16 cellular contexts compared by ENCODE assay signal in the genomic region with DNA sequence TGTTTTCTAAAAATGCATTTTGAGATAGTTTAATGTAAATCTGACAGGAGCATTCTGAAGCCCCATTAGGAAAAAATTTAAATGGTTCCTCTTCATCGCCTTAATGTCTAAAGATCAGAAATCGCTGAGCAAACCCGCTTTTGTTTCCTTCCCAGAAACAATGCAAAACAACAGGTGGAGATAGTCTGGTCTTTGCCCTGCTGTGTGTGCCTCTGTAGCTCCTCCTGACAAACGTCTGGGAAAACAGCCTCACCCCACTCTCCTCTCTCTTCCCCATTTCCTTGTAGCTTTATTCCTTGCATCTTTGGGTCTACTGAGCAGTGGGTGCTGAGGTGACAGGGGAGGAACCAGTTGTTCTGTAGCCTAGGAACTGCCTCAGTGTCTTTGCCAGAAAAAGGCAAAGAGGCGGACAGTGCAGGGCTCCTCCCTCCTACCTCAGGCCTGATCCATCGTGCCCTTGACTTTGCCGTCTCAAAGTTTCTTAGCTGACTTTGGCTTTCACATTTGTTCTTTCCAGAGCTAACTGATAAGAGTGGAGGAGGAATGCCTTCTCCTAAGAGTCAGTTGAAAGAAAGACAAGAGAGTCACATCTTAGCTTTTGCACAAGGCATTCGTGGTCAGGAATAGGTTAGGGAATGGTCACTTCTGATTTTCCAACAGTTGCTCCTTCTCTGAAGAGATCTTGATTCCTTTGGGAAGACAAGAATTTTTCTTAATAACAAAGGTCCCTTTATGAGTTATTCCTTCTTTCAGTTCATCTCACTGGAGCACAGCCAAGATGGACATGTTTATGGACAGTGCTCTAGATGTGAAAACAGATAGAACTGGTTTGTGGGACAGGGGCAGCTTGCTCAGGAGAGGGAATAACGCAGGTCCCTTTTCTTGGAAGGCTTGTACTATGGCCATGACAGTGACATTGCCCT. TPM values are rescaled to one million over a fixed set of nuclear protein-coding genes. Genes with fewer than 3 reads are reported as not detected.
DNase-seq lines count a peak whose midpoint lies in the region; TF ChIP-seq lines count a peak whose summit lies in the region.
"Had no signal": no experiment of that assay in that cellular context is flagged by ENCODE, and none has a peak within 500 bp of the region (broad histone marks: within the 10 kb centered on the region; RNA-seq: fewer than 3 reads in every experiment).

No MANE protein-coding gene starts in this region.

- H3K4me2 ChIP-seq in DOHH2 (ENCODE audit: low read length), result peak overlapping the region; percentile 89
- peak overlapping the region; percentile 10 for H3K4me2 ChIP-seq in neural progenitor cell

- H3K4me1 Mint-ChIP-seq in neural progenitor cell, result peaks cover 11% of the 10 kb centered on the region

- H3K27me3 ChIP-seq in DOHH2 (ENCODE audit: control insufficient read depth, low read length) (no peaks in the 10 kb centered on the region), Peyer's patch (no peaks in the 10 kb centered on the region), neural progenitor cell (no peaks in the 10 kb centered on the region)

- H2AFZ ChIP-seq in neural progenitor cell (replicated peaks), result no peak overlapping the region
- H2AFZ ChIP-seq: GM23248 had no signal

- no peaks in the 10 kb centered on the region for H3K27me3 Mint-ChIP-seq in neural progenitor cell (ENCODE audit: insufficient read depth, low read depth)
- H3K27me3 Mint-ChIP-seq: stimulated activated naive CD8-positive, alpha-beta T cell treated with anti-CD3 and anti-CD28 coated beads, Interleukin-15, Interleukin-2, amounts not matched to agents 100 ng/mL and 50 ng/mL, for 24 hours had no signal

- H3K9me3 Mint-ChIP-seq in neural progenitor cell, result no peaks in the 10 kb centered on the region
- H3K9me3 Mint-ChIP-seq: stimulated activated naive CD8-positive, alpha-beta T cell treated with anti-CD3 and anti-CD28 coated beads, Interleukin-15, Interleukin-2, amounts not matched to agents 100 ng/mL and 50 ng/mL, for 24 hours had no signal

- H3F3A ChIP-seq in DOHH2 (ENCODE audit: control insufficient read depth, insufficient read depth) (peaks cover 23% of the 10 kb centered on the region), neural progenitor cell (ENCODE audit: low read depth) (no peaks in the 10 kb centered on the region)

- H4K20me1 ChIP-seq in DOHH2 (ENCODE audit: control insufficient read depth, insufficient read depth, low read depth, low read length) (no peaks in the 10 kb centered on the region), neural progenitor cell (ENCODE audit: low read depth) (no peaks in the 10 kb centered on the region)

- H3K9me3 ChIP-seq in DOHH2 (ENCODE audit: control insufficient read depth, insufficient read depth, low read length) (no peaks in the 10 kb centered on the region), Peyer's patch (no peaks in the 10 kb centered on the region), neural progenitor cell (ENCODE audit: low read depth) (no peaks in the 10 kb centered on the region)

- H3K79me2 ChIP-seq in DOHH2 (ENCODE audit: control insufficient read depth, low read length) (0 out of 2 replicates have a peak, but pooled peaks cover 6% of the 10 kb centered on the region), neural progenitor cell (ENCODE audit: low read depth) (no peaks in the 10 kb centered on the region)

- H3K36me3 ChIP-seq in DOHH2 (ENCODE audit: control insufficient read depth, low read length) (peaks cover 35% of the 10 kb centered on the region), Peyer's patch (no peaks in the 10 kb centered on the region), neural progenitor cell (no peaks in the 10 kb centered on the region)

- TF ChIP-seq POLR2A in Peyer's patch (IDR thresholded peaks at IDR 0.05), result no peak

- no peaks in the 10 kb centered on the region for H3K9me2 ChIP-seq in DOHH2 (replicated peaks; ENCODE audit: control insufficient read depth, low read length)

- H3K4me3 ChIP-seq in DOHH2 (ENCODE audit: low read length), result peak overlapping the region; percentile 52
- no peak overlapping the region for H3K4me3 ChIP-seq in Peyer's patch
- H3K4me3 ChIP-seq in neural progenitor cell, result no peak overlapping the region
- H3K4me3 ChIP-seq: GM23248 had no signal

- no peak overlapping the region for H3K9ac ChIP-seq in neural progenitor cell
- H3K9ac ChIP-seq: GM23248 had no signal

- DNase-seq in Peyer's patch (no peak), neural progenitor cell (ENCODE audit: low spot score) (no peak), C1 segment of cervical spinal cord (lab: John Stamatoyannopoulos, UW) (no peak), medulla oblongata (ENCODE audit: extremely low spot score) (no peak), SIG-M5 treated with dmso at 0.1 percent for 504 hours (lab: John Stamatoyannopoulos, UW; ENCODE audit: unreplicated experiment) (no peak), NCI-H1694 (lab: John Stamatoyannopoulos, UW) (no peak)
- DNase-seq: activated naive CD4-positive, alpha-beta T cell treated with Interleukin-2 at 50 U/mL for 16 hours; GM23248; hypothalamus; NCI-H1105; SW 1271 had no signal

- no peak overlapping the region for H3K27ac Mint-ChIP-seq in neural progenitor cell
- H3K27ac Mint-ChIP-seq: stimulated activated naive CD8-positive, alpha-beta T cell treated with anti-CD3 and anti-CD28 coated beads, Interleukin-15, Interleukin-2, amounts not matched to agents 100 ng/mL and 50 ng/mL, for 24 hours had no signal

- H3K4me1 ChIP-seq in DOHH2 (ENCODE audit: control insufficient read depth, low read length) (peaks cover 70% of the 10 kb centered on the region), Peyer's patch (peaks cover 0 to 14% (median 0%) of the 10 kb centered on the region in 4 donors), neural progenitor cell (no peaks in the 10 kb centered on the region)

- H3K27ac ChIP-seq in DOHH2 (ENCODE audit: low read depth, low read length), result peak overlapping the region; percentile 91
- peak overlapping the region in 3 of 4 donors; percentile 16 to 38 (median 38) for H3K27ac ChIP-seq in Peyer's patch
- H3K27ac ChIP-seq in cingulate gyrus (ENCODE audit: low read depth, low read length), result peak overlapping the region; percentile 40
- H3K27ac ChIP-seq in neural progenitor cell, result no peak overlapping the region
- H3K27ac ChIP-seq: GM23248 had no signal

- no peaks in the 10 kb centered on the region for H3K36me3 Mint-ChIP-seq in neural progenitor cell

- H3K4me3 Mint-ChIP-seq in neural progenitor cell, result no peak overlapping the region
- H3K4me3 Mint-ChIP-seq: stimulated activated naive CD8-positive, alpha-beta T cell treated with anti-CD3 and anti-CD28 coated beads, Interleukin-15, Interleukin-2, amounts not matched to agents 100 ng/mL and 50 ng/mL, for 24 hours had no signal

- TF ChIP-seq CTCF in DOHH2 (IDR thresholded peaks at IDR 0.05; ENCODE audit: low read depth, low read length, poor library complexity, severe bottlenecking), result no peak
- TF ChIP-seq CTCF in Peyer's patch (IDR thresholded peaks at IDR 0.05), result no peak
- TF ChIP-seq CTCF in neural progenitor cell (IDR thresholded peaks at IDR 0.05), result no peak

RNA-seq across cellular contexts. Expression of a gene that starts 24.9 kb away (rescaled TPM):
- total RNA-seq in Peyer's patch, result 1 to 10 TPM; 2.6 to 9.9 (median 4.7) TPM
- total RNA-seq in neural progenitor cell (ENCODE audit: low replicate concordance), result 6.3 TPM in 2 replicates

RNA-seq across cellular contexts. Expression of a gene that starts 26.9 kb away (rescaled TPM):
- 10 to 100 TPM; 13.6 to 31.1 (median 17.4) TPM for total RNA-seq in Peyer's patch
- total RNA-seq in neural progenitor cell (ENCODE audit: low replicate concordance), result 41.5 and 51.3 TPM in 2 replicates

RNA-seq across cellular contexts. Expression of a gene that starts 27.3 kb away (rescaled TPM):
- total RNA-seq in Peyer's patch (100 to 1,000 TPM in 1 of 4 donors, 10 to 100 TPM in 3; 54.1 to 153 (median 71.8) TPM), neural progenitor cell (ENCODE audit: low replicate concordance) (31.4 and 41.8 TPM in 2 replicates)

RNA-seq across cellular contexts. Expression of a gene that starts 49.9 kb away (rescaled TPM):
- 100 to 1,000 TPM in 2 of 4 donors, 10 to 100 TPM in 2; 71.5 to 146 (median 96.4) TPM for total RNA-seq in Peyer's patch
- total RNA-seq in neural progenitor cell (ENCODE audit: low replicate concordance), result 91.5 and 91.9 TPM in 2 replicates

RNA-seq across cellular contexts. Expression of a gene that starts 57.1 kb away (rescaled TPM):
- 1 to 10 TPM in 1 of 4 donors, not detected in 3; 2.3 TPM for total RNA-seq in Peyer's patch
- not detected in 2 replicates for total RNA-seq in neural progenitor cell (ENCODE audit: low replicate concordance)
- total RNA-seq: chondrocyte, epithelial cell of proximal tubule, GM23248 had no signal
